ENCODE assay signal across 28 cellular contexts in genomic region chr5:56499877-56500276, GRCh38.
"Had no signal": no experiment of that assay in that cellular context is flagged by ENCODE, and none has a peak within 500 bp of the region (broad histone marks: within the 10 kb centered on the region; RNA-seq: fewer than 3 reads in every experiment).

No MANE protein-coding gene starts in this region.

- ATAC-seq: naive thymus-derived CD8-positive, alpha-beta T cell; natural killer cell treated with Interleukin-12 subunit alpha and Interleukin-12 subunit beta and Interleukin-15 and Interleukin-18, amount 100 ng/mL, for 72 hours; pancreas; right lobe of liver; stimulated activated effector memory CD8-positive, alpha-beta T cell treated with anti-CD3 and anti-CD28 coated beads, Interleukin-12 subunit alpha, Interleukin-12 subunit beta, amount 100 ng/mL, for 72 hours; upper lobe of right lung had no signal

- H3K27ac ChIP-seq: neutrophil, pancreas, prostate gland, right atrium auricular region, right lobe of liver, sigmoid colon, stomach, thoracic aorta, thyroid gland, tibial nerve, upper lobe of right lung, uterus had no signal

- DNase-seq: naive B cell; naive thymus-derived CD8-positive, alpha-beta T cell; nephron progenitor cell; nucleus accumbens; pancreas; retina; right lobe of liver; sigmoid colon; small intestine; stimulated activated CD4-positive, alpha-beta T cell treated with anti-CD3 and anti-CD28 coated beads, Interleukin-15, amount 100 ng/mL, for 24 hours; stimulated activated CD4-positive, alpha-beta T cell treated with anti-CD3 and anti-CD28 coated beads, Interleukin-2, amount 100 ng/mL, for 24 hours; stimulated activated CD4-positive, alpha-beta T cell treated with anti-CD3 and anti-CD28 coated beads, Interleukin-2, amount 100 ng/mL, for 48 hours; stimulated activated CD4-positive, alpha-beta T cell treated with anti-CD3 and anti-CD28 coated beads, Interleukin-4, amount 100 ng/mL, for 24 hours; stimulated activated naive CD4-positive, alpha-beta T cell treated with Interleukin-2 at 50 U/mL for 16 hours; stomach; thyroid gland; upper lobe of right lung; uterus had no signal

- H3K36me3 ChIP-seq: neutrophil, pancreas, prostate gland, right atrium auricular region, right lobe of liver, sigmoid colon, stomach, thoracic aorta, thyroid gland, tibial nerve, upper lobe of right lung, uterus had no signal

- H3K4me1 ChIP-seq: pancreas, prostate gland, right lobe of liver, sigmoid colon, tibial nerve, upper lobe of right lung, uterus had no signal

- H3K4me1 Mint-ChIP-seq: stimulated activated effector memory CD8-positive, alpha-beta T cell treated with anti-CD3 and anti-CD28 coated beads, Interleukin-12 subunit alpha, Interleukin-12 subunit beta, amount 100 ng/mL, for 72 hours had no signal

- H3K9me3 Mint-ChIP-seq: natural killer cell treated with Interleukin-12 subunit alpha and Interleukin-12 subunit beta and Interleukin-15 and Interleukin-18, amount 100 ng/mL, for 72 hours; neural crest cell; stimulated activated effector memory CD8-positive, alpha-beta T cell treated with anti-CD3 and anti-CD28 coated beads, Interleukin-12 subunit alpha, Interleukin-12 subunit beta, amount 100 ng/mL, for 72 hours had no signal

- H3K27me3 Mint-ChIP-seq: naive B cell; naive thymus-derived CD8-positive, alpha-beta T cell; stimulated activated naive CD8-positive, alpha-beta T cell treated with anti-CD3 and anti-CD28 coated beads, Interleukin-15, Interleukin-2, amounts not matched to agents 100 ng/mL and 50 ng/mL, for 24 hours; type B pancreatic cell had no signal

- H3K36me3 Mint-ChIP-seq: naive thymus-derived CD8-positive, alpha-beta T cell; natural killer cell treated with Interleukin-12 subunit alpha and Interleukin-12 subunit beta and Interleukin-15 and Interleukin-18, amount 100 ng/mL, for 72 hours; stimulated activated effector memory CD8-positive, alpha-beta T cell treated with anti-CD3 and anti-CD28 coated beads, Interleukin-12 subunit alpha, Interleukin-12 subunit beta, amount 100 ng/mL, for 72 hours had no signal

- H3K27me3 ChIP-seq: neutrophil, pancreas, right atrium auricular region, right lobe of liver, sigmoid colon, stomach, thyroid gland, tibial nerve, upper lobe of right lung, uterus had no signal

- H3K4me3 Mint-ChIP-seq: naive thymus-derived CD8-positive, alpha-beta T cell; natural killer cell treated with Interleukin-12 subunit alpha and Interleukin-12 subunit beta and Interleukin-15 and Interleukin-18, amount 100 ng/mL, for 72 hours; nephron progenitor cell; neural crest cell; stimulated activated effector memory CD8-positive, alpha-beta T cell treated with anti-CD3 and anti-CD28 coated beads, Interleukin-12 subunit alpha, Interleukin-12 subunit beta, amount 100 ng/mL, for 72 hours; stimulated activated naive CD8-positive, alpha-beta T cell treated with anti-CD3 and anti-CD28 coated beads, Interleukin-15, Interleukin-2, amounts not matched to agents 100 ng/mL and 50 ng/mL, for 24 hours; type B pancreatic cell had no signal

- H3K27ac Mint-ChIP-seq: natural killer cell treated with Interleukin-12 subunit alpha and Interleukin-12 subunit beta and Interleukin-15 and Interleukin-18, amount 100 ng/mL, for 72 hours; nephron progenitor cell; stimulated activated effector memory CD8-positive, alpha-beta T cell treated with anti-CD3 and anti-CD28 coated beads, Interleukin-12 subunit alpha, Interleukin-12 subunit beta, amount 100 ng/mL, for 72 hours; stimulated activated naive CD8-positive, alpha-beta T cell treated with anti-CD3 and anti-CD28 coated beads, Interleukin-15, Interleukin-2, amounts not matched to agents 100 ng/mL and 50 ng/mL, for 24 hours; type B pancreatic cell had no signal

- H3K4me3 ChIP-seq: pancreas, prostate gland, right atrium auricular region, right lobe of liver, sigmoid colon, stomach, thoracic aorta, thyroid gland, tibial nerve, upper lobe of right lung, uterus had no signal

- H3K9me3 ChIP-seq: neutrophil, pancreas, prostate gland, right atrium auricular region, right lobe of liver, sigmoid colon, stomach, thoracic aorta, thyroid gland, tibial nerve, uterus had no signal
